Comparison of ENCODE assay signal across 2 cellular contexts in genomic region chr11:43922974-43923326, GRCh38.
TF ChIP-seq lines count a peak whose summit lies in the region.

No MANE protein-coding gene starts in this region.

TF ChIP-seq in liver, 16 proteins besides CTCF, POLR2A, EP300 and RAD21:
- no peak for TF ChIP-seq SP1 (IDR thresholded peaks at IDR 0.05)
- no peak for TF ChIP-seq MAX (IDR thresholded peaks at IDR 0.05)
- no peak for TF ChIP-seq RXRA (IDR thresholded peaks at IDR 0.05)
- no peak for TF ChIP-seq FOXA2 (IDR thresholded peaks at IDR 0.05)
- TF ChIP-seq, protein P1, sequence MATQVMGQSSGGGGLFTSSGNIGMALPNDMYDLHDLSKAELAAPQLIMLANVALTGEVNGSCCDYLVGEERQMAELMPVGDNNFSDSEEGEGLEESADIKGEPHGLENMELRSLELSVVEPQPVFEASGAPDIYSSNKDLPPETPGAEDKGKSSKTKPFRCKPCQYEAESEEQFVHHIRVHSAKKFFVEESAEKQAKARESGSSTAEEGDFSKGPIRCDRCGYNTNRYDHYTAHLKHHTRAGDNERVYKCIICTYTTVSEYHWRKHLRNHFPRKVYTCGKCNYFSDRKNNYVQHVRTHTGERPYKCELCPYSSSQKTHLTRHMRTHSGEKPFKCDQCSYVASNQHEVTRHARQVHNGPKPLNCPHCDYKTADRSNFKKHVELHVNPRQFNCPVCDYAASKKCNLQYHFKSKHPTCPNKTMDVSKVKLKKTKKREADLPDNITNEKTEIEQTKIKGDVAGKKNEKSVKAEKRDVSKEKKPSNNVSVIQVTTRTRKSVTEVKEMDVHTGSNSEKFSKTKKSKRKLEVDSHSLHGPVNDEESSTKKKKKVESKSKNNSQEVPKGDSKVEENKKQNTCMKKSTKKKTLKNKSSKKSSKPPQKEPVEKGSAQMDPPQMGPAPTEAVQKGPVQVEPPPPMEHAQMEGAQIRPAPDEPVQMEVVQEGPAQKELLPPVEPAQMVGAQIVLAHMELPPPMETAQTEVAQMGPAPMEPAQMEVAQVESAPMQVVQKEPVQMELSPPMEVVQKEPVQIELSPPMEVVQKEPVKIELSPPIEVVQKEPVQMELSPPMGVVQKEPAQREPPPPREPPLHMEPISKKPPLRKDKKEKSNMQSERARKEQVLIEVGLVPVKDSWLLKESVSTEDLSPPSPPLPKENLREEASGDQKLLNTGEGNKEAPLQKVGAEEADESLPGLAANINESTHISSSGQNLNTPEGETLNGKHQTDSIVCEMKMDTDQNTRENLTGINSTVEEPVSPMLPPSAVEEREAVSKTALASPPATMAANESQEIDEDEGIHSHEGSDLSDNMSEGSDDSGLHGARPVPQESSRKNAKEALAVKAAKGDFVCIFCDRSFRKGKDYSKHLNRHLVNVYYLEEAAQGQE (IDR thresholded peaks at IDR 0.05), result no peak
- TF ChIP-seq JUND (IDR thresholded peaks at IDR 0.05), result no peak
- TF ChIP-seq FOXA1 (IDR thresholded peaks at IDR 0.05), result no peak
- TF ChIP-seq, protein P2, sequence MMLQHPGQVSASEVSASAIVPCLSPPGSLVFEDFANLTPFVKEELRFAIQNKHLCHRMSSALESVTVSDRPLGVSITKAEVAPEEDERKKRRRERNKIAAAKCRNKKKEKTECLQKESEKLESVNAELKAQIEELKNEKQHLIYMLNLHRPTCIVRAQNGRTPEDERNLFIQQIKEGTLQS (IDR thresholded peaks at IDR 0.05), result no peak

TF ChIP-seq in HepG2, 621 proteins besides CTCF, POLR2A, EP300 and RAD21:
- no peak for TF ChIP-seq JUN (CRISPR knock-in tag; IDR thresholded peaks at IDR 0.05)
- TF ChIP-seq ZNF326 (CRISPR knock-in tag; IDR thresholded peaks at IDR 0.05; ENCODE audit: borderline replicate concordance), result no peak
- no peak for TF ChIP-seq JUND (CRISPR knock-in tag; IDR thresholded peaks at IDR 0.05)
- no peak for TF ChIP-seq ZNF740 (CRISPR knock-in tag; IDR thresholded peaks at IDR 0.05)
- no peak for TF ChIP-seq ZFP90 (CRISPR knock-in tag; IDR thresholded peaks at IDR 0.05; ENCODE audit: borderline replicate concordance)
- TF ChIP-seq MAX (IDR thresholded peaks at IDR 0.05), result no peak
- TF ChIP-seq, protein P3, sequence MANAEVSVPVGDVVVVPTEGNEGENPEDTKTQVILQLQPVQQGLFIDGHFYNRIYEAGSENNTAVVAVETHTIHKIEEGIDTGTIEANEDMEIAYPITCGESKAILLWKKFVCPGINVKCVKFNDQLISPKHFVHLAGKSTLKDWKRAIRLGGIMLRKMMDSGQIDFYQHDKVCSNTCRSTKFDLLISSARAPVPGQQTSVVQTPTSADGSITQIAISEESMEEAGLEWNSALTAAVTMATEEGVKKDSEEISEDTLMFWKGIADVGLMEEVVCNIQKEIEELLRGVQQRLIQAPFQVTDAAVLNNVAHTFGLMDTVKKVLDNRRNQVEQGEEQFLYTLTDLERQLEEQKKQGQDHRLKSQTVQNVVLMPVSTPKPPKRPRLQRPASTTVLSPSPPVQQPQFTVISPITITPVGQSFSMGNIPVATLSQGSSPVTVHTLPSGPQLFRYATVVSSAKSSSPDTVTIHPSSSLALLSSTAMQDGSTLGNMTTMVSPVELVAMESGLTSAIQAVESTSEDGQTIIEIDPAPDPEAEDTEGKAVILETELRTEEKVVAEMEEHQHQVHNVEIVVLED (CRISPR knock-in tag; IDR thresholded peaks at IDR 0.05; ENCODE audit: borderline replicate concordance), result no peak
- TF ChIP-seq MTF2 (CRISPR knock-in tag; IDR thresholded peaks at IDR 0.05; ENCODE audit: borderline replicate concordance), result no peak
- no peak for TF ChIP-seq TIGD3 (CRISPR knock-in tag; IDR thresholded peaks at IDR 0.05; ENCODE audit: borderline replicate concordance)
- no peak for TF ChIP-seq ZNF17 (CRISPR knock-in tag; IDR thresholded peaks at IDR 0.05)
- TF ChIP-seq ELF3 (CRISPR knock-in tag; IDR thresholded peaks at IDR 0.05), result no peak
- no peak for TF ChIP-seq KDM5B (CRISPR knock-in tag; IDR thresholded peaks at IDR 0.05; ENCODE audit: borderline replicate concordance)
- TF ChIP-seq, protein P4, sequence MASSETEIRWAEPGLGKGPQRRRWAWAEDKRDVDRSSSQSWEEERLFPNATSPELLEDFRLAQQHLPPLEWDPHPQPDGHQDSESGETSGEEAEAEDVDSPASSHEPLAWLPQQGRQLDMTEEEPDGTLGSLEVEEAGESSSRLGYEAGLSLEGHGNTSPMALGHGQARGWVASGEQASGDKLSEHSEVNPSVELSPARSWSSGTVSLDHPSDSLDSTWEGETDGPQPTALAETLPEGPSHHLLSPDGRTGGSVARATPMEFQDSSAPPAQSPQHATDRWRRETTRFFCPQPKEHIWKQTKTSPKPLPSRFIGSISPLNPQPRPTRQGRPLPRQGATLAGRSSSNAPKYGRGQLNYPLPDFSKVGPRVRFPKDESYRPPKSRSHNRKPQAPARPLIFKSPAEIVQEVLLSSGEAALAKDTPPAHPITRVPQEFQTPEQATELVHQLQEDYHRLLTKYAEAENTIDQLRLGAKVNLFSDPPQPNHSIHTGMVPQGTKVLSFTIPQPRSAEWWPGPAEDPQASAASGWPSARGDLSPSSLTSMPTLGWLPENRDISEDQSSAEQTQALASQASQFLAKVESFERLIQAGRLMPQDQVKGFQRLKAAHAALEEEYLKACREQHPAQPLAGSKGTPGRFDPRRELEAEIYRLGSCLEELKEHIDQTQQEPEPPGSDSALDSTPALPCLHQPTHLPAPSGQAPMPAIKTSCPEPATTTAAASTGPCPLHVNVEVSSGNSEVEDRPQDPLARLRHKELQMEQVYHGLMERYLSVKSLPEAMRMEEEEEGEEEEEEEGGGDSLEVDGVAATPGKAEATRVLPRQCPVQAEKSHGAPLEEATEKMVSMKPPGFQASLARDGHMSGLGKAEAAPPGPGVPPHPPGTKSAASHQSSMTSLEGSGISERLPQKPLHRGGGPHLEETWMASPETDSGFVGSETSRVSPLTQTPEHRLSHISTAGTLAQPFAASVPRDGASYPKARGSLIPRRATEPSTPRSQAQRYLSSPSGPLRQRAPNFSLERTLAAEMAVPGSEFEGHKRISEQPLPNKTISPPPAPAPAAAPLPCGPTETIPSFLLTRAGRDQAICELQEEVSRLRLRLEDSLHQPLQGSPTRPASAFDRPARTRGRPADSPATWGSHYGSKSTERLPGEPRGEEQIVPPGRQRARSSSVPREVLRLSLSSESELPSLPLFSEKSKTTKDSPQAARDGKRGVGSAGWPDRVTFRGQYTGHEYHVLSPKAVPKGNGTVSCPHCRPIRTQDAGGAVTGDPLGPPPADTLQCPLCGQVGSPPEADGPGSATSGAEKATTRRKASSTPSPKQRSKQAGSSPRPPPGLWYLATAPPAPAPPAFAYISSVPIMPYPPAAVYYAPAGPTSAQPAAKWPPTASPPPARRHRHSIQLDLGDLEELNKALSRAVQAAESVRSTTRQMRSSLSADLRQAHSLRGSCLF (CRISPR knock-in tag; IDR thresholded peaks at IDR 0.05; ENCODE audit: borderline replicate concordance), result no peak
- TF ChIP-seq ZNF274 (CRISPR knock-in tag; IDR thresholded peaks at IDR 0.05), result no peak
- TF ChIP-seq ZBTB40 (IDR thresholded peaks at IDR 0.05), result no peak
- no peak for TF ChIP-seq ZBTB40 (CRISPR knock-in tag; IDR thresholded peaks at IDR 0.05)
